25 cellular contexts compared by ENCODE assay signal in the genomic region with DNA sequence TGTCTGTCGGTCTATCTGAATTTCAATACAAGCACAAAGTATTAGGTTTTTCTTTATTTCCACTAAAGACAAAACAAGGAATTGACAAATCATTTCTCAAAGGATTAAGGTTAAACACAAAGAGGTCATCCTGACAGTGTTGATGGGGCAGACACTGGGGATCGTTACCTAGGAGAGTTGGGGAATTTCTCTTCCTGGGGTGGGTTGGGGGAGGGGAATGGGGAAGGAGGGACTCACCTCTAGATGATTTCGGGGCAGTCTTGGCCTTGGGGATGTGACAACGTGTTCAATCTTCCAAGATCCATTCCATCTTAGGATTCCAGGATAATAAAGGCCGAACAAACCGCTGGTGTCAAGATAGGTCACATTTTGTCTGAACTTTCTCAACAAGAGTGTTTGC. TPM values are rescaled to one million over a fixed set of nuclear protein-coding genes. Genes with fewer than 3 reads are reported as not detected.
DNase-seq lines count a peak whose midpoint lies in the region; ATAC-seq, FAIRE-seq and TF ChIP-seq lines count a peak whose summit lies in the region.
"Had no signal": no experiment of that assay in that cellular context is flagged by ENCODE, and none has a peak within 500 bp of the region (broad histone marks: within the 10 kb centered on the region; RNA-seq: fewer than 3 reads in every experiment).

No MANE protein-coding gene starts in this region.

- H2BK5ac ChIP-seq in H1 (ENCODE audit: low read depth, low read length), result no peak overlapping the region

- H2AFZ ChIP-seq in HepG2 (ENCODE audit: low read length) (no peak overlapping the region), H1 (ENCODE audit: low read length) (no peak overlapping the region)
- H2AFZ ChIP-seq: PC-9 had no signal

- no peak overlapping the region for H3K4me3 ChIP-seq in HepG2 (replicated peaks in 1 of 3; ENCODE audit: insufficient read depth in 1 of 3, low read depth in 2 of 3, low read length in 3 of 3)
- no peak overlapping the region for H3K4me3 ChIP-seq in right lobe of liver
- H3K4me3 ChIP-seq in H1 (ENCODE audit: extremely low read depth in 1 of 4, insufficient read depth in 2 of 4, low read depth in 3 of 4, low read length in 4 of 4), result peak overlapping the region in 1 of 4 experiments; percentile 38; a peak in 2 of 8 replicates
- H3K4me3 ChIP-seq in iPS-20b (ENCODE audit: low read length), result peak overlapping the region; percentile 22; the same call in 1 of the 2 replicates
- H3K4me3 ChIP-seq: GM12878, HAP-1, PC-9 had no signal

- TF ChIP-seq RAD21 in HepG2 (CRISPR knock-in tag; IDR thresholded peaks at IDR 0.05) (no peak), H1 (IDR thresholded peaks at IDR 0.05 in 1 of 2, conservative IDR thresholded peaks at IDR 0.05 in 1 of 2; ENCODE audit: low read depth in 2 of 2, low read length in 2 of 2) (no peak)

- H3K27me3 Mint-ChIP-seq in activated CD4-positive, alpha-beta memory T cell treated with anti-CD3 and anti-CD28 coated beads, Interleukin-2, amount 10 ng/mL, durations not matched to agents 7 days and 5 days, result no peaks in the 10 kb centered on the region
- H3K27me3 Mint-ChIP-seq: CD4-positive, CD25-positive, alpha-beta regulatory T cell; IgD-negative memory B cell had no signal

- ATAC-seq in HepG2, result no peak
- no peak for ATAC-seq in right lobe of liver
- ATAC-seq: GM12878 had no signal

- no peaks in the 10 kb centered on the region for H3K36me3 Mint-ChIP-seq in activated CD4-positive, alpha-beta memory T cell treated with anti-CD3 and anti-CD28 coated beads, Interleukin-2, amount 10 ng/mL, durations not matched to agents 7 days and 5 days (ENCODE audit: low read depth)
- H3K36me3 Mint-ChIP-seq: CD4-positive, CD25-positive, alpha-beta regulatory T cell; IgD-negative memory B cell had no signal

- H4K5ac ChIP-seq in H1 (ENCODE audit: insufficient read length, low read depth, low read length), result no peak overlapping the region

- CTCF ChIA-PET in HepG2 (lab: Yijun Ruan, JAX; ENCODE audit: low intra/inter-chr PET ratio, low total read pairs), result no interaction called here
- CTCF ChIA-PET in H1 (lab: Charles Lee; ENCODE audit: partially characterized antibody), result interaction anchor here (1.2 to 4.4 kb wide), 6 partner anchors 33 to 280 kb away, joined by 3 to 17 read pairs (median 4); no protein-coding TSS in a partner anchor
- CTCF ChIA-PET in activated CD4-positive, alpha-beta memory T cell treated with anti-CD3 and anti-CD28 coated beads, Interleukin-2, amount 10 ng/mL, durations not matched to agents 7 days and 5 days (lab: Charles Lee), result no interaction called here

- H3K23me2 ChIP-seq in H1 (ENCODE audit: low read depth, low read length), result no peaks in the 10 kb centered on the region

- H3K27me3 ChIP-seq in HepG2 (ENCODE audit: control insufficient read depth in 1 of 2, insufficient read depth in 2 of 2, low read length in 2 of 2) (0 out of 5 replicates have a peak, but pooled peaks cover 4 to 11% of the 10 kb centered on the region in 2 experiments), right lobe of liver (no peaks in the 10 kb centered on the region), H1 (replicated peaks in 1 of 4; ENCODE audit: control insufficient read depth in 3 of 4, extremely low read depth in 1 of 4, insufficient read depth in 3 of 4, low read length in 3 of 4) (peaks cover 0 to 10% (median 7%) of the 10 kb centered on the region in 4 experiments; a peak in 3 of 7 replicates), iPS-20b (ENCODE audit: insufficient read depth, low read length) (peaks cover 43% of the 10 kb centered on the region)

- 22% methylated on average over 6 of the region's 6 CpGs for WGBS in HepG2 (ENCODE audit: low lambda C conversion rate)
- 45% methylated on average over 6 of the region's 6 CpGs for WGBS in right lobe of liver (ENCODE audit: insufficient coverage, low coverage, low lambda C conversion rate, missing lambda C conversion rate)
- 44% methylated on average over 6 of the region's 6 CpGs; no CpG with 5 or more reads in 1 of the 2 experiments for WGBS in H1 (ENCODE audit: extremely low coverage in 1 of 2, insufficient coverage in 1 of 2, insufficient read length in 1 of 2, insufficient replicate concordance in 2 of 2, low coverage in 1 of 2, low lambda C conversion rate in 2 of 2, missing lambda C conversion rate in 1 of 2), 2 experiments

- no peak overlapping the region for H2BK15ac ChIP-seq in H1 (ENCODE audit: low read length)

- H3K9me3 ChIP-seq in HepG2 (ENCODE audit: low read length), result no peaks in the 10 kb centered on the region
- no peaks in the 10 kb centered on the region for H3K9me3 ChIP-seq in right lobe of liver
- no peaks in the 10 kb centered on the region for H3K9me3 ChIP-seq in H1 (ENCODE audit: insufficient read depth in 2 of 2, low read depth in 1 of 2, low read length in 1 of 2)
- no peaks in the 10 kb centered on the region for H3K9me3 ChIP-seq in iPS-20b (ENCODE audit: insufficient read depth, low read depth, low read length)
- H3K9me3 ChIP-seq: HAP-1 had no signal

- H3K23ac ChIP-seq in H1 (ENCODE audit: insufficient read length), result no peak overlapping the region

- H2BK120ac ChIP-seq in H1 (replicated peaks; ENCODE audit: low read depth, low read length), result no peak overlapping the region

- no peak for TF ChIP-seq POLR2A in HepG2 (IDR thresholded peaks at IDR 0.05; ENCODE audit: insufficient read depth in 1 of 2, low read depth in 2 of 2, low read length in 2 of 2)
- TF ChIP-seq POLR2A in right lobe of liver (IDR thresholded peaks at IDR 0.05), result no peak
- no peak for TF ChIP-seq POLR2A in H1 (IDR thresholded peaks at IDR 0.05; ENCODE audit: control extremely low read depth in 1 of 2, low read depth in 2 of 2, low read length in 2 of 2)

- peaks cover 12% of the 10 kb centered on the region for H3K4me1 ChIP-seq in HepG2 (ENCODE audit: insufficient read depth, low read length)
- no peaks in the 10 kb centered on the region for H3K4me1 ChIP-seq in right lobe of liver
- H3K4me1 ChIP-seq in H1 (replicated peaks in 1 of 4; ENCODE audit: control insufficient read depth in 3 of 4, insufficient read depth in 4 of 4, low read length in 3 of 4), result peaks cover 0 to 9% (median 6%) of the 10 kb centered on the region in 4 experiments; a peak in 4 of 7 replicates
- peaks cover 17% of the 10 kb centered on the region; the same call in 1 of the 2 replicates for H3K4me1 ChIP-seq in iPS-20b (ENCODE audit: insufficient read depth, low read length)
- H3K4me1 ChIP-seq: HAP-1 had no signal

- no peak overlapping the region for H4K91ac ChIP-seq in H1 (replicated peaks; ENCODE audit: insufficient read length, low read length)

- H3K9me3 Mint-ChIP-seq in activated CD4-positive, alpha-beta memory T cell treated with anti-CD3 and anti-CD28 coated beads, Interleukin-2, amount 10 ng/mL, durations not matched to agents 7 days and 5 days, result peaks cover 2% of the 10 kb centered on the region
- H3K9me3 Mint-ChIP-seq: IgD-negative memory B cell had no signal

- H3K36me3 ChIP-seq in HepG2 (replicated peaks in 1 of 2; ENCODE audit: control insufficient read depth in 1 of 2, insufficient read depth in 2 of 2, low read length in 2 of 2) (no peaks in the 10 kb centered on the region), right lobe of liver (no peaks in the 10 kb centered on the region), H1 (ENCODE audit: control insufficient read depth in 2 of 4, insufficient read depth in 4 of 4, low read length in 3 of 4) (no peaks in the 10 kb centered on the region), iPS-20b (ENCODE audit: insufficient read depth, low read depth, low read length) (no peaks in the 10 kb centered on the region)
- H3K36me3 ChIP-seq: HAP-1 had no signal

- H3K56ac ChIP-seq in H1 (replicated peaks; ENCODE audit: insufficient read length, low read depth, low read length), result no peak overlapping the region

- H3K4ac ChIP-seq in H1 (replicated peaks; ENCODE audit: insufficient read length, low read depth, low read length), result no peak overlapping the region

- no peak overlapping the region for H2BK20ac ChIP-seq in H1 (ENCODE audit: low read length)

- H3K14ac ChIP-seq in H1 (ENCODE audit: insufficient read length), result no peak overlapping the region

- FAIRE-seq in HepG2 (lab: Jason Lieb, UNC), result no peak
- FAIRE-seq in H1 (lab: Jason Lieb, UNC), result no peak
- FAIRE-seq: G401.6, GM12878 had no signal

- H4K20me1 ChIP-seq in HepG2 (ENCODE audit: insufficient read depth, low read length), result no peaks in the 10 kb centered on the region
- no peaks in the 10 kb centered on the region for H4K20me1 ChIP-seq in H1 (replicated peaks in 1 of 2; ENCODE audit: control insufficient read depth in 1 of 2, insufficient read depth in 2 of 2, low read length in 2 of 2)

- H3K18ac ChIP-seq in H1 (ENCODE audit: extremely low read depth, low read length), result no peak overlapping the region

- H2BK12ac ChIP-seq in H1 (ENCODE audit: low read depth, low read length), result no peak overlapping the region

- H3K27ac Mint-ChIP-seq in activated CD4-positive, alpha-beta memory T cell treated with anti-CD3 and anti-CD28 coated beads, Interleukin-2, amount 10 ng/mL, durations not matched to agents 7 days and 5 days, result no peak overlapping the region
- H3K27ac Mint-ChIP-seq: CD4-positive, CD25-positive, alpha-beta regulatory T cell; HFFc6; IgD-negative memory B cell had no signal

- in situ Hi-C loops in HepG2 (cut with HindIII; ENCODE audit: extremely low pct_ligation_motif_present, low pct_unique_long_range_greater_than_20kb), result no loop called here

- H3K79me2 ChIP-seq in HepG2 (ENCODE audit: insufficient read depth, low read length) (no peaks in the 10 kb centered on the region), H1 (ENCODE audit: control insufficient read depth in 1 of 2, insufficient read depth in 2 of 2, low read length in 2 of 2) (no peaks in the 10 kb centered on the region)

- H3K79me1 ChIP-seq in H1 (ENCODE audit: low read depth, low read length), result no peaks in the 10 kb centered on the region

- H3K9ac ChIP-seq in HepG2 (ENCODE audit: insufficient read depth, low read depth, low read length) (no peak overlapping the region), H1 (replicated peaks in 1 of 4; ENCODE audit: extremely low read depth in 1 of 4, low read depth in 3 of 4, low read length in 3 of 4) (no peak overlapping the region), iPS-20b (ENCODE audit: low read depth, low read length) (no peak overlapping the region)
- H3K9ac ChIP-seq: KMS-11 had no signal

- intact Hi-C loops in HepG2 (cut with micrococcal nuclease; ENCODE audit: unreplicated experiment), result loop anchor here (5.0 kb wide), 1 partner anchor 62 kb away; no protein-coding TSS in a partner anchor
- intact Hi-C loops in right lobe of liver (cut with DNase I), result no loop called here

- H2AK5ac ChIP-seq in H1 (ENCODE audit: low read depth, low read length), result no peak overlapping the region

- no peak overlapping the region for H4K8ac ChIP-seq in H1 (ENCODE audit: extremely low read depth, insufficient read depth, low read length)

- no peak overlapping the region for H3K4me3 Mint-ChIP-seq in activated CD4-positive, alpha-beta memory T cell treated with anti-CD3 and anti-CD28 coated beads, Interleukin-2, amount 10 ng/mL, durations not matched to agents 7 days and 5 days
- H3K4me3 Mint-ChIP-seq: CD4-positive, CD25-positive, alpha-beta regulatory T cell; HFFc6; IgD-negative memory B cell had no signal

- no peak for TF ChIP-seq CTCF in HepG2 (CRISPR knock-in tag; IDR thresholded peaks at IDR 0.05)
- TF ChIP-seq CTCF in right lobe of liver (IDR thresholded peaks at IDR 0.05), result no peak
- no peak for TF ChIP-seq CTCF in H1 (IDR thresholded peaks at IDR 0.05; ENCODE audit: control extremely low read depth in 1 of 3, insufficient read depth in 1 of 3, low read depth in 1 of 3, low read length in 3 of 3)
- no peak for TF ChIP-seq CTCF in GM10266 (IDR thresholded peaks at IDR 0.05; ENCODE audit: control insufficient read depth, insufficient read depth, low read depth, missing control alignments)

- TF ChIP-seq EP300 in HepG2 (IDR thresholded peaks at IDR 0.05; ENCODE audit: low read depth in 2 of 2, low read length in 2 of 2), result no peak
- no peak for TF ChIP-seq EP300 in HepG2 (CRISPR knock-in tag; IDR thresholded peaks at IDR 0.05; ENCODE audit: borderline replicate concordance)
- TF ChIP-seq EP300 in H1 (IDR thresholded peaks at IDR 0.05; ENCODE audit: borderline replicate concordance in 1 of 2, low read depth in 2 of 2, low read length in 2 of 2), result no peak

- no peak overlapping the region for H3K4me2 ChIP-seq in HepG2 (ENCODE audit: low read depth, low read length)
- peak overlapping the region; percentile 55 for H3K4me2 ChIP-seq in H1 (ENCODE audit: insufficient read depth in 1 of 2, low read depth in 2 of 2, low read length in 2 of 2)
- H3K4me2 ChIP-seq: KMS-11, PC-9 had no signal

- no peak overlapping the region for H3K27ac ChIP-seq in HepG2 (ENCODE audit: extremely low read length, insufficient read depth, low read length)
- H3K27ac ChIP-seq in right lobe of liver, result no peak overlapping the region
- H3K27ac ChIP-seq in H1 (ENCODE audit: low read depth, low read length), result no peak overlapping the region
- H3K27ac ChIP-seq in iPS-20b (ENCODE audit: low read length), result no peak overlapping the region
- H3K27ac ChIP-seq: 22Rv1, KMS-11, PC-9 had no signal

- DNase-seq in HepG2 (ENCODE audit: low spot score) (no peak), right lobe of liver (no peak), H1 (ENCODE audit: low read depth in 1 of 2, low spot score in 2 of 2) (peak in 1 of 2 experiments; percentile 41), GM10266 (ENCODE audit: extremely low spot score) (no peak), AG20443 (ENCODE audit: low spot score) (no peak)
- no peak for DNase-seq in activated CD4-positive, alpha-beta memory T cell treated with anti-CD3 and anti-CD28 coated beads, Interleukin-2, amount 10 ng/mL, durations not matched to agents 7 days and 5 days
- DNase-seq: ACHN; CD4-positive, CD25-positive, alpha-beta regulatory T cell; HFFc6; NCI-H1048; NCI-H1694; NCI-H2029 treated with DMSO at 0.1 percent for 48 hours; NCI-H446 treated with DMSO at 0.1 percent for 48 hours; NCI-H526; PC-9; RPMI8226 had no signal

- no TSS peak for BruUV-seq in HepG2 (replicated peaks; lab: Mats Ljungman, UMichigan)

- no peaks in the 10 kb centered on the region for H3K4me1 Mint-ChIP-seq in activated CD4-positive, alpha-beta memory T cell treated with anti-CD3 and anti-CD28 coated beads, Interleukin-2, amount 10 ng/mL, durations not matched to agents 7 days and 5 days
- H3K4me1 Mint-ChIP-seq: CD4-positive, CD25-positive, alpha-beta regulatory T cell; IgD-negative memory B cell had no signal

- POLR2A ChIA-PET in HepG2 (lab: Yijun Ruan, JAX), result interaction anchor here (1.1 kb wide), 1 partner anchor 216 kb away, joined by 3 read pairs; no protein-coding TSS in a partner anchor
- POLR2A ChIA-PET in H1 (lab: Charles Lee; ENCODE audit: partially characterized antibody), result interaction anchor here (1.0 kb wide), 1 partner anchor 14 kb away, joined by 5 read pairs; no protein-coding TSS in a partner anchor
- POLR2A ChIA-PET in activated CD4-positive, alpha-beta memory T cell treated with anti-CD3 and anti-CD28 coated beads, Interleukin-2, amount 10 ng/mL, durations not matched to agents 7 days and 5 days (lab: Charles Lee), result no interaction called here

RNA-seq across cellular contexts. Expression of a gene that starts 35.4 kb away (rescaled TPM):
- 12.2 and 12.7 TPM in 2 replicates for total RNA-seq in HepG2 (2016; rRNA removed; fragmentation: Illumina TruSeq; extraction: Trizol)
- total RNA-seq in HepG2 (2016; cell fraction: cytosol; rRNA removed; fragmentation: Illumina TruSeq; extraction: Trizol; ENCODE audit: low read depth), result 4.6 and 4.9 TPM in 2 replicates
- total RNA-seq in HepG2 (2016; cell fraction: insoluble cytoplasmic fraction; rRNA removed; fragmentation: Illumina TruSeq; extraction: Trizol), result 10.8 and 13.2 TPM in 2 replicates
- 11.1 and 12.0 TPM in 2 replicates for total RNA-seq in HepG2 (2016; cell fraction: membrane; rRNA removed; fragmentation: Illumina TruSeq; extraction: Trizol)
- 11.8 and 11.9 TPM in 2 replicates for total RNA-seq in HepG2 (2016; cell fraction: nucleus; rRNA removed; fragmentation: Illumina TruSeq; extraction: Trizol)
- 8.8 and 12.2 TPM in 2 replicates for polyA plus RNA-seq in HepG2 (2011; rRNA removed)
- polyA plus RNA-seq in HepG2 (2011; cell fraction: cytosol; rRNA removed), result 5.0 and 7.0 TPM in 2 replicates
- 31.5 and 34.4 TPM in 2 replicates for polyA plus RNA-seq in HepG2 (2011; cell fraction: nucleus; rRNA removed)
- polyA plus RNA-seq in HepG2 (2012), result 33.6 and 38.4 TPM in 2 replicates
- 4.4 TPM in 2 replicates for polyA plus RNA-seq in HepG2 (2016; cell fraction: cytosol; fragmentation: Illumina TruSeq; extraction: Trizol; ENCODE audit: low read depth)
- polyA plus RNA-seq in HepG2 (2016; cell fraction: insoluble cytoplasmic fraction; fragmentation: Illumina TruSeq; extraction: Trizol; ENCODE audit: low read depth), result 22.9 and 28.4 TPM in 2 replicates
- polyA plus RNA-seq in HepG2 (2016; cell fraction: membrane; fragmentation: Illumina TruSeq; extraction: Trizol; ENCODE audit: low read depth), result 9.4 and 9.7 TPM in 2 replicates
- 30.5 and 31.3 TPM in 2 replicates for polyA plus RNA-seq in HepG2 (2016; cell fraction: nucleus; fragmentation: Illumina TruSeq; extraction: Trizol; ENCODE audit: insufficient read depth, low read depth)
- 12.8 TPM in 1 of 2 replicates, not detected in the other for polyA minus RNA-seq in HepG2 (2011; rRNA and poly(A)+ RNA removed; ENCODE audit: low replicate concordance)
- 12.6 and 15.2 TPM in 2 replicates for polyA minus RNA-seq in HepG2 (2011; cell fraction: cytosol; rRNA and poly(A)+ RNA removed)
- polyA minus RNA-seq in HepG2 (2011; cell fraction: nucleus; rRNA and poly(A)+ RNA removed), result 6.7 and 9.3 TPM in 2 replicates
- total RNA-seq in right lobe of liver, result 10 to 100 TPM; 11.8 to 28.7 (median 21.2) TPM
- total RNA-seq in H1 (2021; fragmentation: NEBNext Ultra II Directional; extraction: Animal tissue kit (Norgen Biotek cat#: 25700)), result 0.34 TPM in 1 of 2 replicates, not detected in the other
- polyA plus RNA-seq in H1 (2011; rRNA removed), result 0.09 TPM in 1 of 2 replicates, not detected in the other
- polyA plus RNA-seq in H1 (2011; cell fraction: cytosol; rRNA removed), result not detected
- 0.04 TPM for polyA plus RNA-seq in H1 (2011; cell fraction: nucleus; rRNA removed)
- 0.06 to 0.12 TPM (median 0.09 TPM) in 3 of 4 replicates, not detected in the other for polyA plus RNA-seq in H1 (2012, experiment 1 of 2)
- polyA plus RNA-seq in H1 (2012, experiment 2 of 2), result 0.12 TPM
- 0.28 TPM for polyA plus RNA-seq in H1 (2013, experiment 1 of 2)
- polyA plus RNA-seq in H1 (2013, experiment 2 of 2), result 0.31 TPM
- not detected in 2 replicates for polyA minus RNA-seq in H1 (2011; rRNA and poly(A)+ RNA removed)
- polyA minus RNA-seq in H1 (2011; cell fraction: cytosol; rRNA and poly(A)+ RNA removed), result not detected
- not detected for polyA minus RNA-seq in H1 (2011; cell fraction: nucleus; rRNA and poly(A)+ RNA removed)
- total RNA-seq in activated CD4-positive, alpha-beta memory T cell treated with anti-CD3 and anti-CD28 coated beads, Interleukin-2, amount 10 ng/mL, durations not matched to agents 7 days and 5 days, result not detected
- total RNA-seq: CD4-positive, CD25-positive, alpha-beta regulatory T cell; GM12878; HFFc6; PC-9; SK-MEL-5 had no signal
- polyA plus RNA-seq: BJ; CD4-positive, CD25-positive, alpha-beta regulatory T cell; GM12878; IgD-negative memory B cell had no signal
